In the genomic region with DNA sequence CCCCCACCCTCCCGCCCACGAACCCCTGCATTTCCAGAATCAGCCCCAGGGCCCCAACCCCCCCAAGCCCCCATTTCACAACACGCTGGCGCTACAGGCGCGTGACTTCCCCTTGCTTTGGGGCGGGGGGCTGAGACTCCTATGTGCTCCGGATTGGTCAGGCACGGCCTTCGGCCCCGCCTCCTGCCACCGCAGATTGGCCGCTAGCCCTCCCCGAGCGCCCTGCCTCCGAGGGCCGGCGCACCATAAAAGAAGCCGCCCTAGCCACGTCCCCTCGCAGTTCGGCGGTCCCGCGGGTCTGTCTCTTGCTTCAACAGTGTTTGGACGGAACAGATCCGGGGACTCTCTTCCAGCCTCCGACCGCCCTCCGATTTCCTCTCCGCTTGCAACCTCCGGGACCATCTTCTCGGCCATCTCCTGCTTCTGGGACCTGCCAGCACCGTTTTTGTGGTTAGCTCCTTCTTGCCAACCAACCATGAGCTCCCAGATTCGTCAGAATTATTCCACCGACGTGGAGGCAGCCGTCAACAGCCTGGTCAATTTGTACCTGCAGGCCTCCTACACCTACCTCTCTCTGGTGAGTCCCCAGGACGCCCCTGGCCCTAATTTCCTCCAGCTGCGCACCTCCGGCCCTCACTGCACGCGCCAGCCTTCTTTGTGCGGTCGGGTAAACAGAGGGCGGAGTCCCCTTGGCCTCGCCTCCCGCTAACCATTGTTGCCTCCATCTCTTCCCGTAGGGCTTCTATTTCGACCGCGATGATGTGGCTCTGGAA, we compare ENCODE assay signal across 8 cellular contexts. TPM values are rescaled to one million over a fixed set of nuclear protein-coding genes. Genes with fewer than 3 reads are reported as not detected.
DNase-seq lines count a peak whose midpoint lies in the region; ATAC-seq and TF ChIP-seq lines count a peak whose summit lies in the region.

A gene (plus strand): TSS at position 277 of the 773 bp plus-strand sequence. CDS start 199 bp downstream, at position 476.

- H3K9ac ChIP-seq in iPS-20b (ENCODE audit: low read depth, low read length) = peak within 1 kb of the TSS; percentile 95

- TF ChIP-seq CTCF in WERI-Rb-1 (IDR thresholded peaks at IDR 0.05; ENCODE audit: low read depth, low read length) (no peak), breast epithelium (IDR thresholded peaks at IDR 0.05) (peak in 1 of 3 donors; percentile 24)

- DNase-seq in NCI-H2196 treated with DMSO at 0.1 percent for 48 hours (lab: John Stamatoyannopoulos, UW; ENCODE audit: unreplicated experiment) = peak; percentile 80
- DNase-seq in WERI-Rb-1 = peak; percentile 93
- peak; percentile 94 to 96 for DNase-seq in breast epithelium (ENCODE audit: low spot score in 2 of 2)

- peaks cover 19% of the 10 kb centered on the region for H3K79me2 ChIP-seq in ACC112 (ENCODE audit: control insufficient read depth, insufficient read depth, low read length, unreplicated experiment)

- peak; percentile 58 for ATAC-seq in GM18868 (IDR thresholded peaks at IDR 0.05; ENCODE audit: unreplicated experiment)
- peak; percentile 48 for ATAC-seq in HG03135 (IDR thresholded peaks at IDR 0.05; ENCODE audit: unreplicated experiment)

- H3K4me1 ChIP-seq in ACC112 (ENCODE audit: control insufficient read depth, insufficient read depth, low read length, unreplicated experiment) (peaks cover 21% of the 10 kb centered on the region), breast epithelium (peaks cover 0 to 14% of the 10 kb centered on the region in 2 donors), iPS-20b (ENCODE audit: insufficient read depth, low read length) (peaks cover 17% of the 10 kb centered on the region)

- H2AFZ ChIP-seq in ACC112 (ENCODE audit: low read length, unreplicated experiment) = no peak within 1 kb of the TSS

- no peaks in the 10 kb centered on the region for H3K27me3 ChIP-seq in ACC112 (ENCODE audit: insufficient read depth, low read length)
- H3K27me3 ChIP-seq in WERI-Rb-1 (ENCODE audit: insufficient read depth, low read depth, severe bottlenecking) = no peaks in the 10 kb centered on the region
- no peaks in the 10 kb centered on the region for H3K27me3 ChIP-seq in breast epithelium
- H3K27me3 ChIP-seq in iPS-20b (ENCODE audit: insufficient read depth, low read length) = no peaks in the 10 kb centered on the region

- H3K36me3 ChIP-seq in ACC112 (ENCODE audit: insufficient read depth, low read length) = peaks cover 16% of the 10 kb centered on the region
- peaks cover 51% of the 10 kb centered on the region for H3K36me3 ChIP-seq in WERI-Rb-1
- no peaks in the 10 kb centered on the region for H3K36me3 ChIP-seq in breast epithelium
- peaks cover 43% of the 10 kb centered on the region for H3K36me3 ChIP-seq in iPS-20b (ENCODE audit: insufficient read depth, low read depth, low read length)

- peaks cover 4% of the 10 kb centered on the region for H3K9me3 ChIP-seq in WERI-Rb-1 (ENCODE audit: severe bottlenecking)
- no peaks in the 10 kb centered on the region for H3K9me3 ChIP-seq in breast epithelium
- no peaks in the 10 kb centered on the region for H3K9me3 ChIP-seq in iPS-20b (ENCODE audit: insufficient read depth, low read depth, low read length)

- intact Hi-C loops in breast epithelium (cut with DNase I; ENCODE audit: low total_unique reads) = no loop called here

- H3K4me3 ChIP-seq in ACC112 (ENCODE audit: low read depth, low read length) = peak within 1 kb of the TSS; percentile 97
- peak within 1 kb of the TSS; percentile 90 for H3K4me3 ChIP-seq in WERI-Rb-1 (ENCODE audit: low read depth, low read length)
- peak within 1 kb of the TSS; percentile 81 to 92 (median 88) for H3K4me3 ChIP-seq in breast epithelium
- H3K4me3 ChIP-seq in iPS-20b (ENCODE audit: low read length) = peak within 1 kb of the TSS; percentile 86
- H3K4me3 ChIP-seq in skin epidermis = peak within 1 kb of the TSS; percentile 64 to 86 (median 73)

- peak; percentile 99 for TF ChIP-seq POLR2A in breast epithelium (IDR thresholded peaks at IDR 0.05)

- H3K27ac ChIP-seq in ACC112 (ENCODE audit: low read depth, low read length) (peak within 1 kb of the TSS; percentile 85), WERI-Rb-1 (peak within 1 kb of the TSS; percentile 62), breast epithelium (peak within 1 kb of the TSS; percentile 92 to 93), iPS-20b (ENCODE audit: low read length) (peak within 1 kb of the TSS; percentile 71), skin epidermis (peak within 1 kb of the TSS; percentile 43 to 95 (median 88))

RNA-seq across cellular contexts. Expression of the gene that starts here (rescaled TPM):
- over 10,000 TPM in 1 of 3 donors, 1,000 to 10,000 TPM in 2; 3,861 to 12,429 (median 4,028) TPM for total RNA-seq in breast epithelium

Comparison
In these comparisons a context has a peak if more than half of its experiments do, and no peak if none do; other contexts are left out.
1. Peak in every context shown above with its lines: DNase-seq, ATAC-seq, H3K4me3 ChIP-seq and H3K27ac ChIP-seq.